7 cellular contexts compared by ENCODE assay signal in the genomic region with DNA sequence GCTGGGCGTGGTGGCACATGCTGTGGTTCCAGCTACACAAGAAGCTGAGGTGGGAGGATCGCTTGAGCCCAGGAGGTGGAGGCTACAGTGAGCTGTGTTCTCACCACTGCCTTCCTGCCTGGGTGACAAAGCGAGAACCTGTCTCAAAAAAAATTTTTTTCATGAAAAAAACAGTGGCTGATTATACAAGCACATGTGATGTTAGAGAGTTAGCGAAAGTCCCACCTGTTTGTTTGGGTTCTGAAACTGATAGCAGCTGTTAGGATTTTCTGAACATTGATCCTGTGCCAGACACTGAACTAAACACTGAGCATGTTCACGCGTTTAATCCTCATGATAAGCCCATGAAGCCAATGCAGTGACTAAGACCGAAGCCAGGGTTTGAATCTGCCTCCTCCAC. TPM values are rescaled to one million over a fixed set of nuclear protein-coding genes. Genes with fewer than 3 reads are reported as not detected.
DNase-seq lines count a peak whose midpoint lies in the region; ATAC-seq lines count a peak whose summit lies in the region.
"Not testable (repeated sequence)": the region's sequence is repeated elsewhere in the genome, so short reads cannot be mapped to it uniquely, and the experiment has no call there.

No MANE protein-coding gene starts in this region.

- H3K27me3 ChIP-seq in SJCRH30, result not testable (repeated sequence)

- not testable (repeated sequence) for H3K4me3 ChIP-seq in SJCRH30

- peaks cover 11% of the 10 kb centered on the region for H3K27me3 Mint-ChIP-seq in activated T-cell treated with anti-CD3 and anti-CD28 coated beads, Interleukin-2, amount 50 U/mL, for 72 hours (ENCODE audit: low read depth)
- H3K27me3 Mint-ChIP-seq in immature natural killer cell (ENCODE audit: low read depth in 3 of 3), result not testable (repeated sequence)

- H3K27ac Mint-ChIP-seq in activated T-cell treated with anti-CD3 and anti-CD28 coated beads, Interleukin-2, amount 50 U/mL, for 72 hours, result not testable (repeated sequence)
- H3K27ac Mint-ChIP-seq in immature natural killer cell, result peak overlapping the region; percentile 68 to 90 (median 83)

- peaks cover 33% of the 10 kb centered on the region for H3K4me1 Mint-ChIP-seq in activated T-cell treated with anti-CD3 and anti-CD28 coated beads, Interleukin-2, amount 50 U/mL, for 72 hours (ENCODE audit: low read depth)
- H3K4me1 Mint-ChIP-seq in immature natural killer cell, result peaks cover 14 to 25% of the 10 kb centered on the region in 2 donors

- H3K9me3 Mint-ChIP-seq in activated T-cell treated with anti-CD3 and anti-CD28 coated beads, Interleukin-2, amount 50 U/mL, for 72 hours; immature natural killer cell: not testable (repeated sequence)

- not testable (repeated sequence) for H3K9me3 ChIP-seq in SJCRH30 (replicated peaks)

- peak overlapping the region in 1 of 2 donors; percentile 34 for H3K4me3 Mint-ChIP-seq in activated T-cell treated with anti-CD3 and anti-CD28 coated beads, Interleukin-2, amount 50 U/mL, for 72 hours
- peak overlapping the region; percentile 45 to 78 (median 65) for H3K4me3 Mint-ChIP-seq in immature natural killer cell

- not testable (repeated sequence) for H3K36me3 ChIP-seq in SJCRH30

- ATAC-seq in GM18520 (IDR thresholded peaks at IDR 0.05; ENCODE audit: unreplicated experiment) (peak; percentile 53), GM21381 (IDR thresholded peaks at IDR 0.05; ENCODE audit: unreplicated experiment) (peak; percentile 64), HG02759 (IDR thresholded peaks at IDR 0.05; ENCODE audit: unreplicated experiment) (peak; percentile 62), HG03354 (IDR thresholded peaks at IDR 0.05; ENCODE audit: poor library complexity, severe bottlenecking, unreplicated experiment) (peak; percentile 58)
- peak; percentile 67 to 69 for ATAC-seq in activated T-cell treated with anti-CD3 and anti-CD28 coated beads, Interleukin-2, amount 50 U/mL, for 72 hours (replicated peaks in 1 of 2)

- H3K4me1 ChIP-seq in SJCRH30, result not testable (repeated sequence)

- H3K36me3 Mint-ChIP-seq in activated T-cell treated with anti-CD3 and anti-CD28 coated beads, Interleukin-2, amount 50 U/mL, for 72 hours (ENCODE audit: insufficient read depth in 2 of 2); immature natural killer cell: not testable (repeated sequence)

- DNase-seq in SJCRH30 (peak; percentile 8 to 52), immature natural killer cell (peak; percentile 70 to 76 (median 71))
- peak in 1 of 2 donors; percentile 38 for DNase-seq in activated T-cell treated with anti-CD3 and anti-CD28 coated beads, Interleukin-2, amount 50 U/mL, for 72 hours

- H3K27ac ChIP-seq in SJCRH30, result not testable (repeated sequence)

RNA-seq across cellular contexts. Expression of a gene that starts 22.9 kb away (rescaled TPM):
- total RNA-seq in SJCRH30 (2014; rRNA removed; shearing (Covaris generic)), result 3,616 and 3,934 TPM in 2 replicates
- total RNA-seq in activated T-cell treated with anti-CD3 and anti-CD28 coated beads, Interleukin-2, amount 50 U/mL, for 72 hours, result 1,000 to 10,000 TPM; 2,952 to 3,046 TPM
- polyA plus RNA-seq in immature natural killer cell, result 1,000 to 10,000 TPM in 2 of 3 donors, 100 to 1,000 TPM in 1; 767 to 2,522 (median 1,576) TPM

RNA-seq across cellular contexts. Expression of a gene that starts 34.1 kb away (rescaled TPM):
- total RNA-seq in SJCRH30 (2014; rRNA removed; shearing (Covaris generic)), result 304 and 310 TPM in 2 replicates
- 100 to 1,000 TPM; 164 to 169 TPM for total RNA-seq in activated T-cell treated with anti-CD3 and anti-CD28 coated beads, Interleukin-2, amount 50 U/mL, for 72 hours
- 100 to 1,000 TPM; 267 to 497 (median 308) TPM for polyA plus RNA-seq in immature natural killer cell
